Comparison of ENCODE assay signal across 10 cellular contexts in the genomic region with DNA sequence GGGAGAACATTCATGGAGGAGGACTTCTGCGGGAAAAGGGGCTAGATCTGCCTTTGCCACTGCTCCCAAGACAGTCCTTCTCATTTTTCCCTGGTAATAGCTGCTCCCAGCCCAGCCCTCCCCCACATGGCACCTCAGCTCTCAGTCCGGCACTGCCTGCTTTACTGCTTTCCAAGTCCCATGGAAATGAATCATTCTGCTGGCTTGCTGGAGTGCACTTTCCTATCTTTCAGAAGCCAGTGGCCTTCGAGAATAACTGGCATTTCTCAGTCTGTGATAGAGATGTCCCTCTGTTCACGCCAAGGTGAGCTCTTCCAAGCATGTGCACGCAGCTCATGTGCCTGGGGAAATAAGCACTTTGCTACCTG.
A peak's percentile ranks its signal among the peaks of the same experiment; 100 is the strongest.
DNase-seq lines count a peak whose midpoint lies in the region; ATAC-seq and TF ChIP-seq lines count a peak whose summit lies in the region.
"Had no signal": no experiment of that assay in that cellular context is flagged by ENCODE, and none has a peak within 500 bp of the region (broad histone marks: within the 10 kb centered on the region; RNA-seq: fewer than 3 reads in every experiment).

No MANE protein-coding gene starts in this region.

- no peak for TF ChIP-seq CTCF in smooth muscle cell (IDR thresholded peaks at IDR 0.05; ENCODE audit: borderline replicate concordance, insufficient read depth, poor library complexity, severe bottlenecking)

- H3K9me3 ChIP-seq in right cardiac atrium (ENCODE audit: control insufficient read depth, low read length) (no peaks in the 10 kb centered on the region), smooth muscle cell (replicated peaks; ENCODE audit: low read depth) (no peaks in the 10 kb centered on the region)

- H3K4me3 ChIP-seq in right cardiac atrium (ENCODE audit: low read length), result no peak overlapping the region
- no peak overlapping the region for H3K4me3 ChIP-seq in smooth muscle cell

- H3K79me2 ChIP-seq in smooth muscle cell (ENCODE audit: low read depth), result no peaks in the 10 kb centered on the region

- no peak overlapping the region for H3K27ac ChIP-seq in right cardiac atrium (ENCODE audit: low read length)
- peak overlapping the region; percentile 61 for H3K27ac ChIP-seq in smooth muscle cell (ENCODE audit: low read depth)

- H3K27me3 ChIP-seq in right cardiac atrium (ENCODE audit: control insufficient read depth, insufficient read depth) (no peaks in the 10 kb centered on the region), smooth muscle cell (ENCODE audit: low read depth) (no peaks in the 10 kb centered on the region)

- peaks cover 3% of the 10 kb centered on the region for H3K4me1 ChIP-seq in right cardiac atrium (ENCODE audit: control insufficient read depth, insufficient read depth, low read length)
- H3K4me1 ChIP-seq in smooth muscle cell (ENCODE audit: low read depth), result peaks cover 8% of the 10 kb centered on the region

- H4K20me1 ChIP-seq in smooth muscle cell (ENCODE audit: low read depth), result no peaks in the 10 kb centered on the region

- WGBS in right cardiac atrium, result 59% methylated on average over 5 of the region's 5 CpGs
- WGBS in smooth muscle cell (ENCODE audit: low lambda C conversion rate), result 39% methylated on average over 5 of the region's 5 CpGs

- peak overlapping the region; percentile 77 for H3K4me2 ChIP-seq in smooth muscle cell

- H2AFZ ChIP-seq in smooth muscle cell (ENCODE audit: low read depth), result no peak overlapping the region

- peaks cover 9% of the 10 kb centered on the region for H3F3A ChIP-seq in smooth muscle cell (ENCODE audit: low read depth)

- ATAC-seq in right cardiac atrium (peak; percentile 63 to 78), HG03045 (IDR thresholded peaks at IDR 0.05; ENCODE audit: unreplicated experiment) (no peak)

- H3K36me3 ChIP-seq in smooth muscle cell (ENCODE audit: low read depth), result no peaks in the 10 kb centered on the region

- DNase-seq in HCEC 1CT (peak; percentile 65), astrocyte of the hippocampus (ENCODE audit: low read depth, low spot score) (peak; percentile 73), right cardiac atrium (peak in 1 of 3 donors; percentile 38), smooth muscle cell (lab: John Stamatoyannopoulos, UW; ENCODE audit: unreplicated experiment) (peak; percentile 24)
- no peak for DNase-seq in stimulated activated CD4-positive, alpha-beta T cell treated with anti-CD3 and anti-CD28 coated beads, Interleukin-2, amount 100 ng/mL, for 24 hours
- no peak for DNase-seq in activated CD4-positive, alpha-beta T cell treated with anti-CD3 and anti-CD28 coated beads for 48 hours
- no peak for DNase-seq in activated effector memory CD4-positive, alpha-beta T cell treated with anti-CD3 and anti-CD28 coated beads, Interleukin-2, amount 50 U/mL, for 16 hours
- DNase-seq: CD8-positive, alpha-beta memory T cell; stimulated activated naive CD4-positive, alpha-beta T cell treated with Interleukin-2 at 50 U/mL for 16 hours had no signal

- intact Hi-C loops in right cardiac atrium (cut with DNase I), result no loop called here

- no peak overlapping the region for H3K9ac ChIP-seq in smooth muscle cell (ENCODE audit: low read depth)

Comparison
In these comparisons a context has a peak if more than half of its experiments do, and no peak if none do; other contexts are left out.
1. DNase-seq: peak in HCEC 1CT (single experiment), astrocyte of the hippocampus (single experiment) and smooth muscle cell (single experiment); none in stimulated activated CD4-positive, alpha-beta T cell treated with anti-CD3 and anti-CD28 coated beads, Interleukin-2, amount 100 ng/mL, for 24 hours (0 of 2), activated CD4-positive, alpha-beta T cell treated with anti-CD3 and anti-CD28 coated beads for 48 hours (single experiment) and activated effector memory CD4-positive, alpha-beta T cell treated with anti-CD3 and anti-CD28 coated beads, Interleukin-2, amount 50 U/mL, for 16 hours (single experiment).